In genomic region chr16:57533618-57534336, GRCh38 we compare ENCODE assay signal across 9 cellular contexts. TPM values are rescaled to one million over a fixed set of nuclear protein-coding genes. Genes with fewer than 3 reads are reported as not detected.
A peak's percentile ranks its signal among the peaks of the same experiment; 100 is the strongest.
DNase-seq lines count a peak whose midpoint lies in the region; ATAC-seq and TF ChIP-seq lines count a peak whose summit lies in the region.
"Had no signal": no experiment of that assay in that cellular context is flagged by ENCODE, and none has a peak within 500 bp of the region (broad histone marks: within the 10 kb centered on the region; RNA-seq: fewer than 3 reads in every experiment).

No MANE protein-coding gene starts in this region.

- H3K4me3 Mint-ChIP-seq in HFFc6, result no peak overlapping the region

- H3K9me3 ChIP-seq in DOHH2 (ENCODE audit: control insufficient read depth, insufficient read depth, low read length) (no peaks in the 10 kb centered on the region), Panc1 (ENCODE audit: control insufficient read depth, insufficient read depth, low read depth, low read length) (no peaks in the 10 kb centered on the region), osteoblast (ENCODE audit: low read depth, low read length) (no peaks in the 10 kb centered on the region)

- in situ Hi-C loops in Panc1 (cut with HindIII; ENCODE audit: low pct_unique_long_range_greater_than_20kb, low sequenced_read_pairs), result no loop called here

- ATAC-seq in Panc1 (no peak), HG03457 (IDR thresholded peaks at IDR 0.05; ENCODE audit: unreplicated experiment) (no peak)

- H3K4me1 ChIP-seq in DOHH2 (ENCODE audit: control insufficient read depth, low read length) (peaks cover 85% of the 10 kb centered on the region), Panc1 (ENCODE audit: control insufficient read depth, insufficient read depth, low read length) (peaks cover 12% of the 10 kb centered on the region), osteoblast (ENCODE audit: insufficient read depth, low read length) (peaks cover 22% of the 10 kb centered on the region)

- H3K27ac ChIP-seq in DOHH2 (ENCODE audit: low read depth, low read length) (no peak overlapping the region), Panc1 (ENCODE audit: low read length) (no peak overlapping the region), osteoblast (ENCODE audit: low read depth, low read length) (no peak overlapping the region)

- no peaks in the 10 kb centered on the region for H3K9me3 Mint-ChIP-seq in HFFc6

- no peak overlapping the region for H3K27ac Mint-ChIP-seq in HFFc6

- BruUV-seq in Panc1 (replicated peaks; lab: Mats Ljungman, UMichigan), result TSS peak; percentile 59

- H3K9me2 ChIP-seq in DOHH2 (replicated peaks; ENCODE audit: control insufficient read depth, low read length), result no peaks in the 10 kb centered on the region

- no peak overlapping the region for H2AFZ ChIP-seq in osteoblast (ENCODE audit: low read length)

- H4K20me1 ChIP-seq in DOHH2 (ENCODE audit: control insufficient read depth, insufficient read depth, low read depth, low read length) (no peaks in the 10 kb centered on the region; the same call in 1 of the 2 replicates), osteoblast (ENCODE audit: insufficient read depth, low read length) (peaks cover 6% of the 10 kb centered on the region)

- POLR2A ChIA-PET in Panc1 (lab: Charles Lee), result no interaction called here

- H3K27me3 Mint-ChIP-seq in HFFc6 (ENCODE audit: insufficient read depth), result peaks cover 20% of the 10 kb centered on the region

- peaks cover 28% of the 10 kb centered on the region for H3F3A ChIP-seq in DOHH2 (ENCODE audit: control insufficient read depth, insufficient read depth)

- intact Hi-C loops in Panc1 (cut with micrococcal nuclease; ENCODE audit: unreplicated experiment), result no loop called here

- CTCF ChIA-PET in Panc1 (lab: Charles Lee), result no interaction called here

- no peak for DNase-seq in Panc1 (ENCODE audit: low read depth, low spot score)
- DNase-seq in ecto neural progenitor cell (ENCODE audit: low spot score), result peak; percentile 46
- DNase-seq in osteoblast (ENCODE audit: insufficient read length, low spot score, missing footprints), result peak; percentile 68
- DNase-seq in SKM-1 (lab: John Stamatoyannopoulos, UW; ENCODE audit: unreplicated experiment), result no peak
- no peak for DNase-seq in HFFc6
- DNase-seq in NK-92 (lab: John Stamatoyannopoulos, UW; ENCODE audit: unreplicated experiment), result no peak

- H3K27me3 ChIP-seq in DOHH2 (ENCODE audit: control insufficient read depth, low read length) (no peaks in the 10 kb centered on the region), Panc1 (ENCODE audit: control insufficient read depth, insufficient read depth, low read length) (no peaks in the 10 kb centered on the region), osteoblast (ENCODE audit: insufficient read depth, low read length) (peaks cover 11% of the 10 kb centered on the region)

- H3K79me2 ChIP-seq in DOHH2 (ENCODE audit: control insufficient read depth, low read length) (no peaks in the 10 kb centered on the region), osteoblast (ENCODE audit: insufficient read depth, low read length) (peaks cover 8% of the 10 kb centered on the region)

- H3K36me3 Mint-ChIP-seq in HFFc6 (ENCODE audit: low read depth), result no peaks in the 10 kb centered on the region

- H3K36me3 ChIP-seq in DOHH2 (ENCODE audit: control insufficient read depth, low read length) (no peaks in the 10 kb centered on the region), Panc1 (ENCODE audit: control insufficient read depth, insufficient read depth, low read length) (no peaks in the 10 kb centered on the region), osteoblast (ENCODE audit: insufficient read depth, low read length) (no peaks in the 10 kb centered on the region)

- peak overlapping the region; percentile 1; the same call in 1 of the 2 replicates for H3K4me2 ChIP-seq in DOHH2 (ENCODE audit: low read length)
- H3K4me2 ChIP-seq in osteoblast (ENCODE audit: insufficient read depth, low read length), result no peak overlapping the region

- H3K4me3 ChIP-seq in DOHH2 (ENCODE audit: low read length) (no peak overlapping the region), Panc1 (ENCODE audit: low read depth in 2 of 2, low read length in 2 of 2) (no peak overlapping the region), osteoblast (ENCODE audit: insufficient read depth, low read length) (no peak overlapping the region)

- H3K4me1 Mint-ChIP-seq in HFFc6 (ENCODE audit: low read depth), result peaks cover 51% of the 10 kb centered on the region

- TF ChIP-seq CTCF in DOHH2 (IDR thresholded peaks at IDR 0.05; ENCODE audit: low read depth, low read length, poor library complexity, severe bottlenecking) (no peak), Panc1 (IDR thresholded peaks at IDR 0.05) (no peak), osteoblast (IDR thresholded peaks at IDR 0.05; ENCODE audit: extremely low read depth, low read depth, low read length) (no peak), HFFc6 (IDR thresholded peaks at IDR 0.05) (no peak)

RNA-seq across cellular contexts. Expression of gene CCDC102A, which starts 2.6 kb away (rescaled TPM):
- 12.9 TPM for total RNA-seq in Panc1 (2021; ENCODE audit: unreplicated experiment)
- 22.7 TPM for polyA plus RNA-seq in Panc1 (2012; ENCODE audit: insufficient read length)
- 9.8 and 10.6 TPM in 2 replicates for total RNA-seq in osteoblast
- 1 to 10 TPM; 3.6 to 4.6 (median 4.1) TPM for total RNA-seq in HFFc6 (2021; fragmentation: NEBNext Ultra II Directional; extraction: Animal tissue kit (Norgen Biotek cat#: 25700))

RNA-seq across cellular contexts. Expression of gene ADGRG5, which starts 8.7 kb away (rescaled TPM):
- total RNA-seq in Panc1 (2021; ENCODE audit: unreplicated experiment) (not detected), osteoblast (not detected in 2 replicates)
- not detected for polyA plus RNA-seq in Panc1 (2012; ENCODE audit: insufficient read length)
- not detected for total RNA-seq in HFFc6 (2021; fragmentation: NEBNext Ultra II Directional; extraction: Animal tissue kit (Norgen Biotek cat#: 25700))
- total RNA-seq: dermis microvascular lymphatic vessel endothelial cell had no signal

RNA-seq across cellular contexts. Expression of gene DOK4, which starts 47.5 kb away (rescaled TPM):
- total RNA-seq in Panc1 (2021; ENCODE audit: unreplicated experiment) (6.8 TPM), osteoblast (27.1 and 29.0 TPM in 2 replicates)
- 11.1 TPM for polyA plus RNA-seq in Panc1 (2012; ENCODE audit: insufficient read length)
- total RNA-seq in HFFc6 (2021; fragmentation: NEBNext Ultra II Directional; extraction: Animal tissue kit (Norgen Biotek cat#: 25700)), result 10 to 100 TPM; 24.4 to 28.9 (median 24.9) TPM

Comparison
In these comparisons a context has a peak if more than half of its experiments do, and no peak if none do; other contexts are left out.
1. DNase-seq: peak in ecto neural progenitor cell (single experiment) and osteoblast (single experiment); none in Panc1 (single experiment), SKM-1 (single experiment), HFFc6 (single experiment) and NK-92 (single experiment).